10 cellular contexts compared by ENCODE assay signal in the genomic region with DNA sequence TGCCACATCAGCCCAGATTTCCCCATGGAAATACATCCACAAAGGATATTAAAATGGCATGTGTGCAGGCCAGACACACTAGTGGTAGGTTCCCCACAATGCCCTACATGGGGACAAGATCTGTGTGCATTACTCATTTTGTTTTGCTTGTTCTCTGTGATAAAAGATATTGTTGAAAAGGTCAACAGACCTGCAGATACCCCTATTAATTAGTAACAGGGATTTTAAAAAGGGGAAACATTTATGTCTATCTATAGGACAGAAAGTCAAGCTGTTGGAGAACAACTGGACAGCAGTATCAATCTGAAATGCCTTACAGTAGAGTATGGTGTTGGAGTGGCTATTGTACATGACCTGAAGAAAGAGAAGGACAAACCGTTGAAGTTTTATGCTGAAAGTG.
"Had no signal": no experiment of that assay in that cellular context is flagged by ENCODE, and none has a peak within 500 bp of the region (broad histone marks: within the 10 kb centered on the region; RNA-seq: fewer than 3 reads in every experiment).

No MANE protein-coding gene starts in this region.

- H2AFZ ChIP-seq: GM23248 had no signal

- H3K36me3 Mint-ChIP-seq: IgD-negative memory B cell had no signal

- H3K27ac ChIP-seq: GM23248, KMS-11 had no signal

- H3K9me3 Mint-ChIP-seq: IgD-negative memory B cell had no signal

- H3K4me3 ChIP-seq: GM23248 had no signal

- H3K4me1 Mint-ChIP-seq: H9 had no signal

- H3K9ac ChIP-seq: GM23248, KMS-11 had no signal

- ATAC-seq: HepG2 had no signal

- H3K4me3 Mint-ChIP-seq: H9, IgD-negative memory B cell had no signal

- DNase-seq: GM23248, H9, HCEC 1CT, Karpas-422, KBM-7 had no signal

- H3K27ac Mint-ChIP-seq: H9, IgD-negative memory B cell had no signal

- FAIRE-seq: H1, H54, HepG2 had no signal

- H3K4me2 ChIP-seq: KMS-11 had no signal
